In genomic region chr16:48353565-48354163, GRCh38 we compare ENCODE assay signal across 8 cellular contexts. TPM values are rescaled to one million over a fixed set of nuclear protein-coding genes. Genes with fewer than 3 reads are reported as not detected.
A peak's percentile ranks its signal among the peaks of the same experiment; 100 is the strongest.
DNase-seq lines count a peak whose midpoint lies in the region; ATAC-seq and TF ChIP-seq lines count a peak whose summit lies in the region.

No MANE protein-coding gene starts in this region.

- no peaks in the 10 kb centered on the region for H3K9me3 Mint-ChIP-seq in activated naive CD4-positive, alpha-beta T cell treated with anti-CD3 and anti-CD28 coated beads, Interleukin-2, amount 10 ng/mL, durations not matched to agents 7 days and 5 days
- peaks cover 5% of the 10 kb centered on the region for H3K9me3 Mint-ChIP-seq in glutamatergic neuron (ENCODE audit: unreplicated experiment)

- H3K4me3 ChIP-seq in SK-N-MC (no peak overlapping the region), retinal pigment epithelial cell (ENCODE audit: low read length) (no peak overlapping the region)

- H3K4me1 Mint-ChIP-seq in activated naive CD4-positive, alpha-beta T cell treated with anti-CD3 and anti-CD28 coated beads, Interleukin-2, amount 10 ng/mL, durations not matched to agents 7 days and 5 days, result peaks cover 15% of the 10 kb centered on the region
- H3K4me1 Mint-ChIP-seq in glutamatergic neuron (ENCODE audit: low read depth, unreplicated experiment), result peaks cover 13% of the 10 kb centered on the region

- H3K4me3 Mint-ChIP-seq in activated naive CD4-positive, alpha-beta T cell treated with anti-CD3 and anti-CD28 coated beads, Interleukin-2, amount 10 ng/mL, durations not matched to agents 7 days and 5 days, result no peak overlapping the region
- peak overlapping the region; percentile 12 for H3K4me3 Mint-ChIP-seq in glutamatergic neuron (ENCODE audit: unreplicated experiment)

- ATAC-seq in GM21576 (IDR thresholded peaks at IDR 0.05; ENCODE audit: unreplicated experiment), result peak; percentile 73

- H3K27ac ChIP-seq in SK-N-MC, result no peak overlapping the region

- CTCF ChIA-PET in activated naive CD4-positive, alpha-beta T cell treated with anti-CD3 and anti-CD28 coated beads, Interleukin-2, amount 10 ng/mL, durations not matched to agents 7 days and 5 days (lab: Charles Lee), result interaction anchor here (0.6 to 7.0 kb wide), 18 partner anchors 10 to 277 kb away, joined by 3 to 70 read pairs (median 4); partner anchors contain the start of gene LONP2

- TF ChIP-seq CTCF in LNCAP (IDR thresholded peaks at IDR 0.05) (peak; percentile 89), glutamatergic neuron (IDR thresholded peaks at IDR 0.05; ENCODE audit: partially characterized antibody, unreplicated experiment) (peak; percentile 83), retinal pigment epithelial cell (conservative IDR thresholded peaks at IDR 0.05; ENCODE audit: low read depth, low read length) (peak; percentile 91)

- peaks cover 44% of the 10 kb centered on the region for H3K36me3 Mint-ChIP-seq in activated naive CD4-positive, alpha-beta T cell treated with anti-CD3 and anti-CD28 coated beads, Interleukin-2, amount 10 ng/mL, durations not matched to agents 7 days and 5 days
- H3K36me3 Mint-ChIP-seq in glutamatergic neuron (ENCODE audit: unreplicated experiment), result no peaks in the 10 kb centered on the region

- DNase-seq in DMS114 treated with DMSO at 0.1 percent for 48 hours (lab: John Stamatoyannopoulos, UW; ENCODE audit: unreplicated experiment), result peak; percentile 72
- DNase-seq in SK-N-MC (ENCODE audit: low read depth, low spot score), result peak; percentile 40
- peak; percentile 78 for DNase-seq in activated naive CD4-positive, alpha-beta T cell treated with anti-CD3 and anti-CD28 coated beads, Interleukin-2, amount 10 ng/mL, durations not matched to agents 7 days and 5 days
- DNase-seq in glutamatergic neuron, result peak; percentile 57
- no peak for DNase-seq in retinal pigment epithelial cell (ENCODE audit: low read depth)
- DNase-seq in middle frontal gyrus (ENCODE audit: extremely low spot score, low spot score), result no peak

- peaks cover 3% of the 10 kb centered on the region; the same call in 1 of the 2 replicates for H3K36me3 ChIP-seq in SK-N-MC (ENCODE audit: insufficient read depth, low read length)

- H3K27me3 Mint-ChIP-seq in activated naive CD4-positive, alpha-beta T cell treated with anti-CD3 and anti-CD28 coated beads, Interleukin-2, amount 10 ng/mL, durations not matched to agents 7 days and 5 days, result no peaks in the 10 kb centered on the region
- H3K27me3 Mint-ChIP-seq in glutamatergic neuron (ENCODE audit: unreplicated experiment), result no peaks in the 10 kb centered on the region

- H3K9ac ChIP-seq in SK-N-MC (ENCODE audit: insufficient read length), result no peak overlapping the region

- peak overlapping the region; percentile 55 for H3K27ac Mint-ChIP-seq in activated naive CD4-positive, alpha-beta T cell treated with anti-CD3 and anti-CD28 coated beads, Interleukin-2, amount 10 ng/mL, durations not matched to agents 7 days and 5 days
- H3K27ac Mint-ChIP-seq in glutamatergic neuron (ENCODE audit: unreplicated experiment), result peak overlapping the region; percentile 59

- H3K9me3 ChIP-seq in SK-N-MC (ENCODE audit: low read depth, low read length), result no peaks in the 10 kb centered on the region

RNA-seq across cellular contexts. Expression of gene SIAH1, which starts 31.5 kb away (rescaled TPM):
- total RNA-seq in glutamatergic neuron (ENCODE audit: unreplicated experiment), result 46.7 TPM

Comparison
In these comparisons a context has a peak if more than half of its experiments do, and no peak if none do; other contexts are left out.
1. DNase-seq: peak in DMS114 treated with DMSO at 0.1 percent for 48 hours (single experiment), SK-N-MC (single experiment), activated naive CD4-positive, alpha-beta T cell treated with anti-CD3 and anti-CD28 coated beads, Interleukin-2, amount 10 ng/mL, durations not matched to agents 7 days and 5 days (single experiment) and glutamatergic neuron (single experiment); none in retinal pigment epithelial cell (single experiment) and middle frontal gyrus (single experiment).
2. Peak in every context shown above with its lines, with median percentiles within 50 percentile points of each other: CTCF ChIP-seq.